11 cellular contexts compared by ENCODE assay signal in the genomic region with DNA sequence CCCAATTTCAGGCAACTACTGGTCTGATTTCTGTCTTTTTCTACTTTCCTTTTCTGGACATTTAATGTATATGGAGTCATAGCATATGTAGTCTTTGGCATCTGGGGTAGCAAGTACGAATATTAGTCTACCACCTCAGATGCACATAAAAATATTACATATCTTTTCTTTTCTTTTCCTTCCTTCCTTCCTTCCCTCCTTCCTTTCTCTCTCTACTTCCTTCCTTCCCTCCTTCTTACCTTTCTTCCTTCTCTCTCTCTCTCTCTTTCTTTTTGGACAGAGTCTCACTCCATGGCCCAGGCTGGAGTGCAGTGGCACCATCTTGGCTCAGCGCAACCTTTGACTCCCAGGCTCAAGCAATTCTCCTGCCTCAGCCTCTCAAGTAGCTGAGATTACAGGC.
"Had no signal": no experiment of that assay in that cellular context is flagged by ENCODE, and none has a peak within 500 bp of the region (broad histone marks: within the 10 kb centered on the region; RNA-seq: fewer than 3 reads in every experiment).

No MANE protein-coding gene starts in this region.

- H3K4me3 Mint-ChIP-seq: GM23338, H9, HFFc6 had no signal

- H3K27ac Mint-ChIP-seq: GM23338, HFFc6 had no signal

- ATAC-seq: GM23338, HCT116 had no signal

- H3K9me3 ChIP-seq: HAP-1 had no signal

- DNase-seq: GM23248, GOT3, H7, H9, HCEC 1CT, HFFc6 had no signal

- H3K27ac ChIP-seq: GM23248 had no signal

- H3K9ac ChIP-seq: GM23248 had no signal

- H3K36me3 ChIP-seq: HAP-1 had no signal

- FAIRE-seq: H1, H54 had no signal

- H3K4me3 ChIP-seq: GM23248, GM23338, HAP-1 had no signal

- H3K9me3 Mint-ChIP-seq: HFFc6 had no signal

- H2AFZ ChIP-seq: GM23248, GM23338 had no signal

- H3K4me2 ChIP-seq: GM23338 had no signal
